ENCODE assay signal across 8 cellular contexts in the genomic region with DNA sequence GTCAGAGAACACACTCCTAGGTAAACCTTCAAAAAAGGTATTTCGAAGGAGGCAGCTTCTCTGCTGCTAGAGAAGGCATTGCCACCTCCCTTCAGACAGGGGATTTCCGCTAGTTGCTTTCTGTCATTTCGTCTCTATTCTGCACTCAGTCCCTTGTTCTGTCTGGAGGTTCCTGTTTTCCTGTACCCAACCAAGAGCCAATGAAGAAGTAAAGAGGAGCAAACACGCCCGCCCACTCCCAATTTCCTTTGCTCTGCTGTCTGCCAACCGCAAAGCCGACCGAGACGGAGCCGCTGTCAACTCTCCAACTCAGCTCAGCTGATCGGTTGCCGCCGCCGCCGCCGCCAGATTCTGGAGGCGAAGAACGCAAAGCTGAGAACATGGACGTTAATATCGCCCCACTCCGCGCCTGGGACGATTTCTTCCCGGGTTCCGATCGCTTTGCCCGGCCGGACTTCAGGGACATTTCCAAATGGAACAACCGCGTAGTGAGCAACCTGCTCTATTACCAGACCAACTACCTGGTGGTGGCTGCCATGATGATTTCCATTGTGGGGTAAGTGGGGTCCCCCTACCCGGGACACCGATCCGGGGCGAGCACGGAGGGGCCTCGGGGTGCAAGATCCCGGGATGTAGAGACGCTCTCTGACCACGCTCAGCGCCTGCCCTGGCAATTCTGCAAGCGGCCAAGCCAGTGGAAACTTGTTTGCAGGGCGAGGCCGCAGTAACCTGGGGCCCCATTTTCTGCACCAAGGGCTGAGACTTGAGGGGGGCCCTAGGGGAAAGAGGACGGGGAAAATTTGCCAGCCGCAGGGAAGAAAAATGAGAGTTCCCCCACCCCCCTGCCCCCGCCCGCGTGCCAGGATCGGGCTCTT. TPM values are rescaled to one million over a fixed set of nuclear protein-coding genes. Genes with fewer than 3 reads are reported as not detected.
A peak's percentile ranks its signal among the peaks of the same experiment; 100 is the strongest.
DNase-seq lines count a peak whose midpoint lies in the region; ATAC-seq and TF ChIP-seq lines count a peak whose summit lies in the region.

A gene with protein sequence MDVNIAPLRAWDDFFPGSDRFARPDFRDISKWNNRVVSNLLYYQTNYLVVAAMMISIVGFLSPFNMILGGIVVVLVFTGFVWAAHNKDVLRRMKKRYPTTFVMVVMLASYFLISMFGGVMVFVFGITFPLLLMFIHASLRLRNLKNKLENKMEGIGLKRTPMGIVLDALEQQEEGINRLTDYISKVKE (plus strand): TSS at position 270 of the 875 bp plus-strand sequence. CDS start 111 bp downstream, at position 381.

- POLR2A ChIA-PET in activated CD4-positive, alpha-beta T cell treated with anti-CD3 and anti-CD28 coated beads, Interleukin-2, amount 10 ng/mL, durations not matched to agents 7 days and 5 days (lab: Charles Lee): interaction anchor here (1.3 to 1.4 kb wide), 2 partner anchors 9 to 33 kb away, joined by 3 to 6 read pairs; a partner anchor contains a TSS

- CTCF ChIA-PET in activated CD4-positive, alpha-beta T cell treated with anti-CD3 and anti-CD28 coated beads, Interleukin-2, amount 10 ng/mL, durations not matched to agents 7 days and 5 days (lab: Charles Lee): interaction anchor here (0.8 to 2.3 kb wide), 9 partner anchors 8 to 86 kb away, joined by 3 to 7 read pairs (median 4); no protein-coding TSS in a partner anchor

- no peaks in the 10 kb centered on the region for H3K27me3 Mint-ChIP-seq in activated CD4-positive, alpha-beta T cell treated with anti-CD3 and anti-CD28 coated beads, Interleukin-2, amount 10 ng/mL, durations not matched to agents 7 days and 5 days

- no peaks in the 10 kb centered on the region for H3K9me3 Mint-ChIP-seq in activated CD4-positive, alpha-beta T cell treated with anti-CD3 and anti-CD28 coated beads, Interleukin-2, amount 10 ng/mL, durations not matched to agents 7 days and 5 days

- peak within 1 kb of the TSS; percentile 97 for H3K27ac Mint-ChIP-seq in activated CD4-positive, alpha-beta T cell treated with anti-CD3 and anti-CD28 coated beads, Interleukin-2, amount 10 ng/mL, durations not matched to agents 7 days and 5 days

- H3K4me1 Mint-ChIP-seq in activated CD4-positive, alpha-beta T cell treated with anti-CD3 and anti-CD28 coated beads, Interleukin-2, amount 10 ng/mL, durations not matched to agents 7 days and 5 days: peaks cover 63% of the 10 kb centered on the region

- TF ChIP-seq POLR2A in GM19099 (IDR thresholded peaks at IDR 0.05; ENCODE audit: extremely low read depth, insufficient read length, low read depth): peak; percentile 42

- DNase-seq in AML-193 (lab: John Stamatoyannopoulos, UW): peak; percentile 99
- DNase-seq in NCI-H69 (lab: John Stamatoyannopoulos, UW): peak; percentile 89
- DNase-seq in activated CD4-positive, alpha-beta T cell treated with anti-CD3 and anti-CD28 coated beads, Interleukin-2, amount 10 ng/mL, durations not matched to agents 7 days and 5 days: peak; percentile 95
- peak; percentile 90 for DNase-seq in dedifferentiated amniotic fluid mesenchymal stem cell (ENCODE audit: extremely low spot score)
- DNase-seq in left lobe of liver (ENCODE audit: low spot score): peak; percentile 94
- peak; percentile 85 for DNase-seq in stimulated activated CD4-positive, alpha-beta T cell treated with anti-CD3 and anti-CD28 coated beads, Interleukin-2, amount 100 ng/mL, for 4 hours (ENCODE audit: low read depth)

- peak within 1 kb of the TSS; percentile 100 for H3K4me3 Mint-ChIP-seq in activated CD4-positive, alpha-beta T cell treated with anti-CD3 and anti-CD28 coated beads, Interleukin-2, amount 10 ng/mL, durations not matched to agents 7 days and 5 days

- ATAC-seq in HG03432 (IDR thresholded peaks at IDR 0.05; ENCODE audit: unreplicated experiment) (peak; percentile 60), left lobe of liver (peak; percentile 75)

- peaks cover 32% of the 10 kb centered on the region for H3K36me3 Mint-ChIP-seq in activated CD4-positive, alpha-beta T cell treated with anti-CD3 and anti-CD28 coated beads, Interleukin-2, amount 10 ng/mL, durations not matched to agents 7 days and 5 days (ENCODE audit: low read depth)

RNA-seq across cellular contexts. Expression of the gene that starts here (rescaled TPM):
- 100 to 1,000 TPM; 154 to 156 TPM for total RNA-seq in activated CD4-positive, alpha-beta T cell treated with anti-CD3 and anti-CD28 coated beads, Interleukin-2, amount 10 ng/mL, durations not matched to agents 7 days and 5 days
- 31.6 TPM for total RNA-seq in left lobe of liver

Comparison
In these comparisons a context has a peak if more than half of its experiments do, and no peak if none do; other contexts are left out.
1. Peak in every context shown above with its lines: DNase-seq and ATAC-seq.